31 cellular contexts compared by ENCODE assay signal in genomic region chr6:158408013-158408412, GRCh38.
DNase-seq lines count a peak whose midpoint lies in the region; ATAC-seq, FAIRE-seq and TF ChIP-seq lines count a peak whose summit lies in the region.
"Had no signal": no experiment of that assay in that cellular context is flagged by ENCODE, and none has a peak within 500 bp of the region (broad histone marks: within the 10 kb centered on the region; RNA-seq: fewer than 3 reads in every experiment).

No MANE protein-coding gene starts in this region.

- FAIRE-seq in urothelium cell line (lab: Jason Lieb, UNC), result peak; percentile 52
- FAIRE-seq: A549 had no signal

- CTCF ChIA-PET in PC-3 (lab: Charles Lee), result no interaction called here

- H3K4me1 ChIP-seq in heart right ventricle, result peaks cover 4 to 38% (median 32%) of the 10 kb centered on the region in 9 donors
- peaks cover 0 to 32% of the 10 kb centered on the region in 2 donors for H3K4me1 ChIP-seq in right atrium auricular region
- peaks cover 31% of the 10 kb centered on the region for H3K4me1 ChIP-seq in PC-3 (ENCODE audit: insufficient read depth, low read length)
- H3K4me1 ChIP-seq: prostate gland had no signal

- H3K4me3 Mint-ChIP-seq in chondrocyte (ENCODE audit: unreplicated experiment) (no peak overlapping the region), nephron (peak overlapping the region in 1 of 3 experiments; percentile 22)
- H3K4me3 Mint-ChIP-seq: activated CD4-positive, alpha-beta memory T cell treated with anti-CD3 and anti-CD28 coated beads for 36 hours; activated naive CD4-positive, alpha-beta T cell treated with anti-CD3 and anti-CD28 coated beads, Interleukin-2, amount 50 U/mL, for 24 hours; IgD-negative memory B cell had no signal

- H3K79me2 ChIP-seq in PC-3 (ENCODE audit: low read length), result peaks cover 13% of the 10 kb centered on the region

- H3K27ac ChIP-seq in heart right ventricle, result peak overlapping the region in 8 of 10 donors; percentile 16 to 77 (median 40)
- peak overlapping the region in 1 of 2 donors; percentile 49 for H3K27ac ChIP-seq in right atrium auricular region
- H3K27ac ChIP-seq in PC-3 (ENCODE audit: low read length), result no peak overlapping the region
- H3K27ac ChIP-seq: A549, ascending aorta, epithelial cell of prostate, neutrophil, Peyer's patch, prostate gland, thyroid gland had no signal

- H3K4me3 ChIP-seq in heart right ventricle (no peak overlapping the region), right atrium auricular region (no peak overlapping the region), PC-3 (ENCODE audit: low read length) (no peak overlapping the region)
- H3K4me3 ChIP-seq: A549, ascending aorta, Peyer's patch, prostate gland, thyroid gland had no signal

- H3K36me3 Mint-ChIP-seq in chondrocyte (ENCODE audit: low read depth) (peaks cover 9% of the 10 kb centered on the region), nephron (ENCODE audit: low read depth) (peaks cover 30% of the 10 kb centered on the region)
- H3K36me3 Mint-ChIP-seq: activated CD4-positive, alpha-beta memory T cell treated with anti-CD3 and anti-CD28 coated beads for 36 hours; activated naive CD4-positive, alpha-beta T cell treated with anti-CD3 and anti-CD28 coated beads, Interleukin-2, amount 50 U/mL, for 24 hours had no signal

- POLR2A ChIA-PET in PC-3 (lab: Charles Lee; ENCODE audit: unreplicated experiment), result interaction anchor here (0.6 kb wide), 1 partner anchor 1319 kb away, joined by 4 read pairs; the partner anchor contains the start of gene WTAP

- H3K9me3 Mint-ChIP-seq in chondrocyte (ENCODE audit: low read depth) (peaks cover 12% of the 10 kb centered on the region), nephron (peaks cover 11% of the 10 kb centered on the region)
- H3K9me3 Mint-ChIP-seq: activated CD4-positive, alpha-beta memory T cell treated with anti-CD3 and anti-CD28 coated beads for 36 hours; activated naive CD4-positive, alpha-beta T cell treated with anti-CD3 and anti-CD28 coated beads, Interleukin-2, amount 50 U/mL, for 24 hours; activated T-helper 2 cell treated with anti-CD3 and anti-CD28 coated beads, Interferon-gamma antibody, Interleukin-2, Interleukin-4, amounts not matched to agents 10 μg/mL and 5 μg/mL and 100 μg/mL, durations not matched to agents 14 hours and 24 hours and 36 hours; IgD-negative memory B cell had no signal

- H3K36me3 ChIP-seq in heart right ventricle, result peaks cover 0 to 2% (median 0%) of the 10 kb centered on the region in 9 donors
- no peaks in the 10 kb centered on the region for H3K36me3 ChIP-seq in right atrium auricular region
- H3K36me3 ChIP-seq in PC-3 (ENCODE audit: low read depth, low read length), result no peaks in the 10 kb centered on the region; the same call in 1 of the 2 replicates
- H3K36me3 ChIP-seq: ascending aorta, BE2C, neutrophil, Peyer's patch, prostate gland, thyroid gland had no signal

- H3K27me3 ChIP-seq in heart right ventricle (no peaks in the 10 kb centered on the region), right atrium auricular region (no peaks in the 10 kb centered on the region), PC-3 (ENCODE audit: low read length) (no peaks in the 10 kb centered on the region)
- H3K27me3 ChIP-seq: ascending aorta, BE2C, Peyer's patch, thyroid gland had no signal

- no peak for DNase-seq in heart right ventricle
- no peak for DNase-seq in right atrium auricular region (ENCODE audit: low spot score)
- no peak for DNase-seq in chondrocyte (ENCODE audit: low spot score)
- DNase-seq in urothelium cell line (ENCODE audit: low spot score), result no peak
- no peak for DNase-seq in NCI-H1436 (lab: John Stamatoyannopoulos, UW)
- no peak for DNase-seq in PC-3
- DNase-seq: activated CD4-positive, alpha-beta memory T cell treated with anti-CD3 and anti-CD28 coated beads for 36 hours; activated CD8-positive, alpha-beta memory T cell treated with anti-CD3 and anti-CD28 coated beads, Interleukin-2, amount 50 U/mL, for 48 hours; COR-L47; DMS79; GDM1; HCEC 1CT; NCI-H1092; NCI-H1930; NCI-H526 treated with DMSO at 0.1 percent for 48 hours; Peyer's patch; SIG-M5; stimulated activated naive CD4-positive, alpha-beta T cell treated with Interleukin-2 at 50 U/mL for 16 hours; T-helper 1 cell; thyroid gland had no signal

- H3K4me1 Mint-ChIP-seq in chondrocyte (ENCODE audit: low read depth) (peaks cover 65% of the 10 kb centered on the region), nephron (peaks cover 50% of the 10 kb centered on the region)

- H2AFZ ChIP-seq in PC-3 (ENCODE audit: low read length), result no peak overlapping the region

- BruUV-seq in PC-3 (replicated peaks; lab: Mats Ljungman, UMichigan), result no TSS peak

- WGBS in heart right ventricle, 2 donors, result 92 to 93% methylated on average over 9 of the region's 9 CpGs

- no peaks in the 10 kb centered on the region for H4K20me1 ChIP-seq in PC-3 (ENCODE audit: low read length)

- H3F3A ChIP-seq in PC-3 (ENCODE audit: low read length, unreplicated experiment), result no peaks in the 10 kb centered on the region

- no peaks in the 10 kb centered on the region for H3K27me3 Mint-ChIP-seq in chondrocyte (ENCODE audit: low read depth)
- no peaks in the 10 kb centered on the region for H3K27me3 Mint-ChIP-seq in nephron (ENCODE audit: low read depth)
- H3K27me3 Mint-ChIP-seq: activated CD4-positive, alpha-beta memory T cell treated with anti-CD3 and anti-CD28 coated beads for 36 hours; activated naive CD4-positive, alpha-beta T cell treated with anti-CD3 and anti-CD28 coated beads, Interleukin-2, amount 50 U/mL, for 24 hours; IgD-negative memory B cell had no signal

- H3K27ac Mint-ChIP-seq in chondrocyte (ENCODE audit: unreplicated experiment) (peak overlapping the region; percentile 2), nephron (peak overlapping the region; percentile 49 to 69 (median 52))
- H3K27ac Mint-ChIP-seq: activated CD4-positive, alpha-beta memory T cell treated with anti-CD3 and anti-CD28 coated beads for 36 hours; activated naive CD4-positive, alpha-beta T cell treated with anti-CD3 and anti-CD28 coated beads, Interleukin-2, amount 50 U/mL, for 24 hours; activated T-helper 2 cell treated with anti-CD3 and anti-CD28 coated beads, Interferon-gamma antibody, Interleukin-2, Interleukin-4, amounts not matched to agents 10 μg/mL and 5 μg/mL and 100 μg/mL, durations not matched to agents 14 hours and 24 hours and 36 hours; IgD-negative memory B cell had no signal

- intact Hi-C loops in heart right ventricle (cut with DNase I) (no loop called here), PC-3 (cut with micrococcal nuclease) (no loop called here)

- no peaks in the 10 kb centered on the region for H3K9me2 ChIP-seq in PC-3 (replicated peaks; ENCODE audit: low read length)

- no peak overlapping the region for H3K4me2 ChIP-seq in PC-3 (ENCODE audit: low read length)
- H3K4me2 ChIP-seq: A549 had no signal

- TF ChIP-seq CTCF in heart right ventricle (IDR thresholded peaks at IDR 0.05), result no peak
- TF ChIP-seq CTCF in right atrium auricular region (IDR thresholded peaks at IDR 0.05), result no peak
- no peak for TF ChIP-seq CTCF in chondrocyte (IDR thresholded peaks at IDR 0.05)
- TF ChIP-seq CTCF in nephron (IDR thresholded peaks at IDR 0.05; ENCODE audit: unreplicated experiment in 3 of 3), result no peak
- no peak for TF ChIP-seq CTCF in PC-3 (conservative IDR thresholded peaks at IDR 0.05; ENCODE audit: low read depth, low read length)

- ATAC-seq in heart right ventricle (no peak), PC-3 (no peak), GM19455 (IDR thresholded peaks at IDR 0.05; ENCODE audit: unreplicated experiment) (no peak)
- ATAC-seq: A549 had no signal

- no peak overlapping the region for H3K9ac ChIP-seq in PC-3 (ENCODE audit: low read length)

- no peaks in the 10 kb centered on the region for H3K9me3 ChIP-seq in heart right ventricle
- H3K9me3 ChIP-seq in right atrium auricular region, result no peaks in the 10 kb centered on the region
- H3K9me3 ChIP-seq in PC-3 (ENCODE audit: low read length), result no peaks in the 10 kb centered on the region
- H3K9me3 ChIP-seq: A549, ascending aorta, BE2C, neutrophil, Peyer's patch, prostate gland, thyroid gland had no signal
